ENCODE assay signal across 8 cellular contexts in the genomic region with DNA sequence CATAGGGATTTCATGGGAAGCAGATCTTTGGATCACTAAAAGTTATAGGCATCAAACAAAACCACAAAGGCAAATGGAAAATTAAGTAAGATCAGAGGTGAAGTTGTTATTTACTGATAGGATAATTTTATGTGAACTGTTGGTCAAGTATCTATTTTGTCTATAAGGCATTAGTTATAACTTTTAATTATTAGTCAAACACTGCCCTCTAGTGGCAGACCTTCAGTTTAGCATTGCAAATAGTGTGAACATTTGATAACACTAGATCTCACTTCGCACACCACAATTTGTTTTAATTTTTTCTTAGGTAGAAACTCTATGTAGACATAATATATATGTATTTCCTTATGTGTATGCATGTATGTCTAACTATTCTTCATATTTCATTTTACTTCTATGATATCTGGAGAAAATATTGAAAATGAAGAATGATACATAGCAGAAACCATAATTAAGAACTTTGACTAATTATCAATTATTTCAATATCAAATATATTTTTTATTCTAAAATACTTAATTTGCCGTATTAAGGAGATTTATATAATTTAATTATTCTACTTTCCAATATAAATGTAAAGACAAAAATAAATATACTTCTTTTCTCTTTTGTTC.
DNase-seq lines count a peak whose midpoint lies in the region; ATAC-seq and TF ChIP-seq lines count a peak whose summit lies in the region.

No MANE protein-coding gene starts in this region.

- H3K36me3 Mint-ChIP-seq in CD4-positive, CD25-positive, alpha-beta regulatory T cell = no peaks in the 10 kb centered on the region
- no peaks in the 10 kb centered on the region for H3K36me3 Mint-ChIP-seq in type B pancreatic cell

- H3K27ac ChIP-seq in CD4-positive, CD25-positive, alpha-beta regulatory T cell (ENCODE audit: insufficient read depth, low read length, poor library complexity, severe bottlenecking) = no peak overlapping the region

- peaks cover 0 to 2% (median 0%) of the 10 kb centered on the region in 7 donors for H3K9me3 Mint-ChIP-seq in CD4-positive, CD25-positive, alpha-beta regulatory T cell
- no peaks in the 10 kb centered on the region for H3K9me3 Mint-ChIP-seq in type B pancreatic cell

- no peak overlapping the region for H3K4me3 ChIP-seq in CD4-positive, CD25-positive, alpha-beta regulatory T cell (ENCODE audit: low read depth, low read length)
- H3K4me3 ChIP-seq in WI38 (ENCODE audit: low read depth, low read length) = no peak overlapping the region

- ATAC-seq in CD4-positive, CD25-positive, alpha-beta regulatory T cell (ENCODE audit: low read depth in 2 of 2) = no peak
- ATAC-seq in GM18505 (IDR thresholded peaks at IDR 0.05; ENCODE audit: unreplicated experiment) = peak; percentile 80
- peak; percentile 81 for ATAC-seq in HG02763 (IDR thresholded peaks at IDR 0.05; ENCODE audit: unreplicated experiment)

- no peak for TF ChIP-seq POLR2A in GM18505 (IDR thresholded peaks at IDR 0.05; ENCODE audit: borderline replicate concordance, extremely low read depth, insufficient read depth, insufficient read length)

- no peaks in the 10 kb centered on the region for H3K4me1 Mint-ChIP-seq in CD4-positive, CD25-positive, alpha-beta regulatory T cell
- H3K4me1 Mint-ChIP-seq in type B pancreatic cell (ENCODE audit: unreplicated experiment) = no peaks in the 10 kb centered on the region

- no peaks in the 10 kb centered on the region for H3K9me3 ChIP-seq in CD4-positive, CD25-positive, alpha-beta regulatory T cell (ENCODE audit: control insufficient read depth in 2 of 2, low read length in 2 of 2)

- H3K27ac Mint-ChIP-seq in CD4-positive, CD25-positive, alpha-beta regulatory T cell = no peak overlapping the region
- H3K27ac Mint-ChIP-seq in type B pancreatic cell = no peak overlapping the region

- H3K4me3 Mint-ChIP-seq in CD4-positive, CD25-positive, alpha-beta regulatory T cell = no peak overlapping the region
- H3K4me3 Mint-ChIP-seq in type B pancreatic cell = no peak overlapping the region

- no peaks in the 10 kb centered on the region for H3K27me3 ChIP-seq in CD4-positive, CD25-positive, alpha-beta regulatory T cell (ENCODE audit: control insufficient read depth, insufficient read depth, low read length)

- peak; percentile 36 for TF ChIP-seq CTCF in WI38 (IDR thresholded peaks at IDR 0.05; ENCODE audit: low read depth, low read length)
- peak; percentile 93 for TF ChIP-seq CTCF in type B pancreatic cell (conservative IDR thresholded peaks at IDR 0.05)

- DNase-seq in CD4-positive, CD25-positive, alpha-beta regulatory T cell = peak in 2 of 3 donors; percentile 11 to 38
- DNase-seq in NCI-H128 (lab: John Stamatoyannopoulos, UW; ENCODE audit: unreplicated experiment) = peak; percentile 1
- peak; percentile 3 to 74 for DNase-seq in hippocampal formation (lab: John Stamatoyannopoulos, UW)
- DNase-seq in type B pancreatic cell (ENCODE audit: extremely low spot score, unreplicated experiment) = no peak
- no peak for DNase-seq in NCI-H226

- H3K4me1 ChIP-seq in CD4-positive, CD25-positive, alpha-beta regulatory T cell (ENCODE audit: control insufficient read depth, insufficient read depth, low read length, poor library complexity, severe bottlenecking) = no peaks in the 10 kb centered on the region

- peaks cover 4% of the 10 kb centered on the region for H3K27me3 Mint-ChIP-seq in CD4-positive, CD25-positive, alpha-beta regulatory T cell
- H3K27me3 Mint-ChIP-seq in type B pancreatic cell = no peaks in the 10 kb centered on the region

- H3K36me3 ChIP-seq in CD4-positive, CD25-positive, alpha-beta regulatory T cell (ENCODE audit: control insufficient read depth, insufficient read depth, low read length) = no peaks in the 10 kb centered on the region

Comparison
In these comparisons a context has a peak if more than half of its experiments do, and no peak if none do; other contexts are left out.
1. ATAC-seq: peak in GM18505 (single experiment) and HG02763 (single experiment); none in CD4-positive, CD25-positive, alpha-beta regulatory T cell (0 of 2).
2. DNase-seq: peak in CD4-positive, CD25-positive, alpha-beta regulatory T cell (2 of 3), NCI-H128 (single experiment) and hippocampal formation (2 of 2); none in type B pancreatic cell (single experiment) and NCI-H226 (single experiment).